ENCODE assay signal across 15 cellular contexts in the genomic region with DNA sequence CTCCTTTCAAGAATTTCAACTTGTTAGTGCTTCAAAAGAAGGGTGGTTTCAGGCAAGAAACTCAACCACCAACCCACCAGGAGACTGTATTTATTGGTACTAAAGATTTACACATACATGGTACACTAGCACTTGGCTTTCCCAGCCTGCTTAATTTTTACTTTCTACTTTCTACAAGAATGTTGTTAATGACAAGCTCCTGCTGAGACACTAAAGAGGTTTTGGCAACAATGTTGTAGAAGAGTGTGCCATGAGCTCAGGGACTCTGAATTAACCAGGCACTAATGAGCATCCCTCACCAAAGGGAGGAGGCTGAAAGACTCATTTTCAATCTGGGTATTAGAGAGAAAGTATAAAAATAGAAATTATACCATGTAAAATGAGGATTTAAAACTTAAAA.
DNase-seq lines count a peak whose midpoint lies in the region; ATAC-seq and TF ChIP-seq lines count a peak whose summit lies in the region.
"Had no signal": no experiment of that assay in that cellular context is flagged by ENCODE, and none has a peak within 500 bp of the region (broad histone marks: within the 10 kb centered on the region; RNA-seq: fewer than 3 reads in every experiment).

No MANE protein-coding gene starts in this region.

- H3K27ac Mint-ChIP-seq in GM23338 = no peak overlapping the region
- H3K27ac Mint-ChIP-seq: HFFc6 had no signal

- H3K27me3 Mint-ChIP-seq in GM23338 (ENCODE audit: insufficient read depth, low read depth, poor library complexity) = no peaks in the 10 kb centered on the region

- no peaks in the 10 kb centered on the region for H3K9me2 ChIP-seq in GM23338 (ENCODE audit: insufficient read depth)

- no peaks in the 10 kb centered on the region for H3K79me2 ChIP-seq in GM23338 (replicated peaks; ENCODE audit: insufficient read depth)

- H4K20me1 ChIP-seq in GM23338 (replicated peaks; ENCODE audit: insufficient read depth) = no peaks in the 10 kb centered on the region

- intact Hi-C loops in A673 (cut with micrococcal nuclease; ENCODE audit: unreplicated experiment) = no loop called here

- CTCF ChIA-PET in A673 (lab: Charles Lee) = no interaction called here

- H3K36me3 Mint-ChIP-seq in GM23338 (ENCODE audit: low read depth) = no peaks in the 10 kb centered on the region
- H3K36me3 Mint-ChIP-seq: CD14-positive monocyte had no signal

- H3K4me2 ChIP-seq in GM23338 = no peak overlapping the region; the same call in 1 of the 2 replicates

- TF ChIP-seq CTCF in A673 (conservative IDR thresholded peaks at IDR 0.05; ENCODE audit: low read depth, low read length) = no peak
- no peak for TF ChIP-seq CTCF in GM23338 (conservative IDR thresholded peaks at IDR 0.05; ENCODE audit: low read depth in 2 of 2)
- no peak for TF ChIP-seq CTCF in foreskin keratinocyte (conservative IDR thresholded peaks at IDR 0.05)

- POLR2A ChIA-PET in A673 (lab: Charles Lee; ENCODE audit: low non-redundant PET) = no interaction called here

- no peaks in the 10 kb centered on the region for H3F3A ChIP-seq in GM23338 (replicated peaks; ENCODE audit: low read depth)

- H3K27me3 ChIP-seq in A673 (replicated peaks; ENCODE audit: insufficient read depth, low read depth, low read length, poor library complexity) (no peaks in the 10 kb centered on the region), GM23338 (ENCODE audit: insufficient read depth) (no peaks in the 10 kb centered on the region), foreskin keratinocyte (no peaks in the 10 kb centered on the region)
- H3K27me3 ChIP-seq: MG63 had no signal

- no peak overlapping the region for H2AFZ ChIP-seq in GM23338

- H3K4me3 ChIP-seq in A673 (ENCODE audit: low read depth, low read length, poor library complexity, severe bottlenecking) (no peak overlapping the region), GM23338 (no peak overlapping the region)
- H3K4me3 ChIP-seq: MG63 had no signal

- DNase-seq in A673 (ENCODE audit: low spot score) (peak; percentile 54), GM23338 (ENCODE audit: low spot score) (peak; percentile 15), NCI-H69 (lab: John Stamatoyannopoulos, UW) (peak; percentile 48), foreskin keratinocyte (no peak), HCEC 1CT (no peak)
- DNase-seq: DMS 273 treated with DMSO at 0.1 percent for 48 hours, HFFc6, MG63, NCI-H1092, NCI-H146, RPMI8226 had no signal

- ATAC-seq in GM23338 (peak; percentile 43; the same call in 2 of the 3 replicates), foreskin keratinocyte (no peak), GM18909 (IDR thresholded peaks at IDR 0.05; ENCODE audit: poor library complexity, unreplicated experiment) (no peak), HG03520 (IDR thresholded peaks at IDR 0.05; ENCODE audit: unreplicated experiment) (no peak)
- ATAC-seq: HepG2 had no signal

- H3K27ac ChIP-seq in A673 (ENCODE audit: low read depth, low read length, poor library complexity, severe bottlenecking) (no peak overlapping the region), GM23338 (ENCODE audit: low read depth) (no peak overlapping the region), foreskin keratinocyte (peak overlapping the region; percentile 35)

- H3K9me3 ChIP-seq in A673 (ENCODE audit: low read depth, low read length, poor library complexity, severe bottlenecking) = no peaks in the 10 kb centered on the region

- peaks cover under 1% of the 10 kb centered on the region; the same call in 1 of the 3 replicates for H3K9me3 Mint-ChIP-seq in GM23338
- H3K9me3 Mint-ChIP-seq: HFFc6 had no signal

- no TSS peak for BruUV-seq in A673 (replicated peaks; lab: Mats Ljungman, UMichigan)

- no peak overlapping the region for H3K4me3 Mint-ChIP-seq in GM23338
- H3K4me3 Mint-ChIP-seq: CD14-positive monocyte, HFFc6 had no signal

- H3K4me1 ChIP-seq in A673 (ENCODE audit: insufficient read depth, low read length, poor library complexity, severe bottlenecking) = no peaks in the 10 kb centered on the region
- peaks cover 2% of the 10 kb centered on the region; the same call in 1 of the 2 replicates for H3K4me1 ChIP-seq in GM23338 (ENCODE audit: insufficient read depth)
- peaks cover 11% of the 10 kb centered on the region for H3K4me1 ChIP-seq in foreskin keratinocyte

- H3K4me1 Mint-ChIP-seq in GM23338 = peaks cover 10% of the 10 kb centered on the region

- H3K36me3 ChIP-seq in A673 (ENCODE audit: insufficient read depth, low read length, poor library complexity, severe bottlenecking) (no peaks in the 10 kb centered on the region), GM23338 (ENCODE audit: insufficient read depth) (no peaks in the 10 kb centered on the region)
- H3K36me3 ChIP-seq: MG63 had no signal

TF ChIP-seq in GM23338, 12 proteins besides CTCF, POLR2A, EP300 and RAD21 (continues in another document):
- no peak for TF ChIP-seq ZNF462 (CRISPR knock-in tag; IDR thresholded peaks at IDR 0.05)
- TF ChIP-seq, protein P1, sequence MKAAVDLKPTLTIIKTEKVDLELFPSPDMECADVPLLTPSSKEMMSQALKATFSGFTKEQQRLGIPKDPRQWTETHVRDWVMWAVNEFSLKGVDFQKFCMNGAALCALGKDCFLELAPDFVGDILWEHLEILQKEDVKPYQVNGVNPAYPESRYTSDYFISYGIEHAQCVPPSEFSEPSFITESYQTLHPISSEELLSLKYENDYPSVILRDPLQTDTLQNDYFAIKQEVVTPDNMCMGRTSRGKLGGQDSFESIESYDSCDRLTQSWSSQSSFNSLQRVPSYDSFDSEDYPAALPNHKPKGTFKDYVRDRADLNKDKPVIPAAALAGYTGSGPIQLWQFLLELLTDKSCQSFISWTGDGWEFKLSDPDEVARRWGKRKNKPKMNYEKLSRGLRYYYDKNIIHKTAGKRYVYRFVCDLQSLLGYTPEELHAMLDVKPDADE (IDR thresholded peaks at IDR 0.05) = no peak

Comparison
In these comparisons a context has a peak if more than half of its experiments do, and no peak if none do; other contexts are left out.
1. DNase-seq: peak in A673 (single experiment), GM23338 (single experiment) and NCI-H69 (single experiment); none in foreskin keratinocyte (0 of 2) and HCEC 1CT (single experiment).